11 cellular contexts compared by ENCODE assay signal in the genomic region with DNA sequence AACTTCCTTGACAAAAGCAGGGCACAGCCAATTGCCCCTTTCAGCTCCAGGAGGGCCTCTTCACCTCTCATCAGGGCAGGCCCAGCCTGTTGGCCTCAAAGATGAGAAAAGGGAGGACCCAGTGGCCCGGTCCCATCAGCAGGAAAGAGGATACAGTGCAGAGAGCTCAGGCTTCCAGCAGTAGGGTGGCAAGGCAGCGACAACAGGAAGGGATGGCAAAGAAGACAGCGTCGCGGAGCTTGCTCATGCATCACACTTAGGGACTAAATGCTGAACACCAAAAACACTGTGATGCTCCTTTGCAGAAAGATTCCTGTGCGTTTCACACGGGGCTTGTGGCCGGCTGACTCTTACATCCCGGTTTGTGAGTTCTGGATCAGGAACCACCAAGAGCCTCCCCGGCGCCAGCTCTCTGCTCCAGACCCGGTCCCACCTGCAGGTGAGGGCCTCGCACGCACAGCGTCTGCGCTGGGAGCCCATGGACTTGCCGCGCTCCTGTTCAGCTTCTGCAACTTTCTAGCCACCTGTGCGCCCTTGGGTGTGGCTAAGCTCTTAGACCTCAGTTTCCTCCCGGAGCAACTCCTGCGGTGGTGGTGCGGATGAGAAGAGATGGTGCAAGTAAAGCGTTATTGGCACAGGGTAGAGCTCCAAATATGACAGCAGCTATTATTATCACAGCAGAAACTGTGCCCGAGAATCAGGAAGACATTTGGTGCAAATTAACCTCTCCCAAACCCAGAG.
DNase-seq lines count a peak whose midpoint lies in the region; ATAC-seq and TF ChIP-seq lines count a peak whose summit lies in the region.
"Had no signal": no experiment of that assay in that cellular context is flagged by ENCODE, and none has a peak within 500 bp of the region (broad histone marks: within the 10 kb centered on the region; RNA-seq: fewer than 3 reads in every experiment).

No MANE protein-coding gene starts in this region.

- H3K9me2 ChIP-seq in DOHH2 (replicated peaks; ENCODE audit: control insufficient read depth, low read length): no peaks in the 10 kb centered on the region

- H3K4me1 ChIP-seq in BLaER1 (peaks cover 96% of the 10 kb centered on the region), DOHH2 (ENCODE audit: control insufficient read depth, low read length) (peaks cover 94% of the 10 kb centered on the region)

- H3K27ac ChIP-seq in BLaER1 (peak overlapping the region; percentile 95), DOHH2 (ENCODE audit: low read depth, low read length) (peak overlapping the region; percentile 99)

- H3K4me1 Mint-ChIP-seq in central memory CD8-positive, alpha-beta T cell: peaks cover 26% of the 10 kb centered on the region

- H3K4me3 ChIP-seq in BLaER1 (peak overlapping the region; percentile 66), DOHH2 (ENCODE audit: low read length) (peak overlapping the region; percentile 87)
- H3K4me3 ChIP-seq: Peyer's patch had no signal

- no peaks in the 10 kb centered on the region for H3K9me3 Mint-ChIP-seq in central memory CD8-positive, alpha-beta T cell

- TF ChIP-seq POLR2A in Raji (IDR thresholded peaks at IDR 0.05; ENCODE audit: insufficient read depth, low read depth, low read length): peak; percentile 45; the same call in 1 of the 2 replicates

- no peaks in the 10 kb centered on the region for H4K20me1 ChIP-seq in BLaER1
- H4K20me1 ChIP-seq in DOHH2 (ENCODE audit: control insufficient read depth, insufficient read depth, low read depth, low read length): no peaks in the 10 kb centered on the region

- no peaks in the 10 kb centered on the region for H3K27me3 Mint-ChIP-seq in central memory CD8-positive, alpha-beta T cell

- H3K36me3 ChIP-seq in BLaER1: peaks cover 11% of the 10 kb centered on the region; the same call in 1 of the 2 replicates
- peaks cover 73% of the 10 kb centered on the region for H3K36me3 ChIP-seq in DOHH2 (ENCODE audit: control insufficient read depth, low read length)
- H3K36me3 ChIP-seq: Peyer's patch had no signal

- no peak for TF ChIP-seq CTCF in DOHH2 (IDR thresholded peaks at IDR 0.05; ENCODE audit: low read depth, low read length, poor library complexity, severe bottlenecking)

- H3K9me3 ChIP-seq in BLaER1: no peaks in the 10 kb centered on the region
- no peaks in the 10 kb centered on the region for H3K9me3 ChIP-seq in DOHH2 (ENCODE audit: control insufficient read depth, insufficient read depth, low read length)
- H3K9me3 ChIP-seq: Peyer's patch had no signal

- DNase-seq in central memory CD8-positive, alpha-beta T cell (ENCODE audit: low spot score in 2 of 2): no peak
- DNase-seq in NCI-H82 (lab: John Stamatoyannopoulos, UW) (no peak), NCI-H345 (lab: John Stamatoyannopoulos, UW) (no peak), Kasumi-1 (lab: John Stamatoyannopoulos, UW) (no peak)
- DNase-seq: amygdala, mesenchymal stem cell had no signal

- peak; percentile 24 for ATAC-seq in central memory CD8-positive, alpha-beta T cell (replicated peaks; ENCODE audit: extremely low read depth, poor library complexity, severe bottlenecking)
- ATAC-seq in GM19023 (IDR thresholded peaks at IDR 0.05; ENCODE audit: unreplicated experiment): no peak

- peak overlapping the region; percentile 12 for H3K27ac Mint-ChIP-seq in central memory CD8-positive, alpha-beta T cell (ENCODE audit: low read depth)

- peaks cover 56% of the 10 kb centered on the region for H3K79me2 ChIP-seq in DOHH2 (ENCODE audit: control insufficient read depth, low read length)

- peak overlapping the region; percentile 74 for H3K4me3 Mint-ChIP-seq in central memory CD8-positive, alpha-beta T cell

- H3K36me3 Mint-ChIP-seq in central memory CD8-positive, alpha-beta T cell (ENCODE audit: insufficient read depth): no peaks in the 10 kb centered on the region

- H3F3A ChIP-seq in DOHH2 (ENCODE audit: control insufficient read depth, insufficient read depth): peaks cover 74% of the 10 kb centered on the region

- peak overlapping the region; percentile 84 for H3K9ac ChIP-seq in BLaER1

- peak overlapping the region; percentile 99 for H3K4me2 ChIP-seq in BLaER1
- H3K4me2 ChIP-seq in DOHH2 (ENCODE audit: low read length): peak overlapping the region; percentile 94

- H3K27me3 ChIP-seq in BLaER1 (no peaks in the 10 kb centered on the region), DOHH2 (ENCODE audit: control insufficient read depth, low read length) (no peaks in the 10 kb centered on the region)
- H3K27me3 ChIP-seq: Peyer's patch had no signal
